Comparison of ENCODE assay signal across 23 cellular contexts in genomic region chr12:38823314-38823713, GRCh38.
DNase-seq lines count a peak whose midpoint lies in the region; ATAC-seq and TF ChIP-seq lines count a peak whose summit lies in the region.
"Had no signal": no experiment of that assay in that cellular context is flagged by ENCODE, and none has a peak within 500 bp of the region (broad histone marks: within the 10 kb centered on the region; RNA-seq: fewer than 3 reads in every experiment).

No MANE protein-coding gene starts in this region.

- TF ChIP-seq CTCF in WTC11 (IDR thresholded peaks at IDR 0.05), result no peak
- no peak for TF ChIP-seq CTCF in dorsolateral prefrontal cortex (IDR thresholded peaks at IDR 0.05 in 54 of 56, conservative IDR thresholded peaks at IDR 0.05 in 2 of 56; ENCODE audit: low read depth in 1 of 56, partially characterized antibody in 56 of 56)
- TF ChIP-seq CTCF in nephron progenitor cell (IDR thresholded peaks at IDR 0.05), result no peak
- no peak for TF ChIP-seq CTCF in coronary artery (IDR thresholded peaks at IDR 0.05)

- ATAC-seq in WTC11, result no peak
- ATAC-seq in HG03520 (IDR thresholded peaks at IDR 0.05; ENCODE audit: unreplicated experiment), result no peak
- ATAC-seq in GM19023 (IDR thresholded peaks at IDR 0.05; ENCODE audit: unreplicated experiment), result no peak

- H3K36me3 Mint-ChIP-seq in WTC11, result no peaks in the 10 kb centered on the region
- peaks cover 15% of the 10 kb centered on the region for H3K36me3 Mint-ChIP-seq in nephron progenitor cell (ENCODE audit: low read depth)

- H3K27ac ChIP-seq in dorsolateral prefrontal cortex (peak overlapping the region in 30 of 59 donors; percentile 0 to 78 (median 32)), coronary artery (no peak overlapping the region)
- H3K27ac ChIP-seq: C4-2B, GM23248, SJSA1 had no signal

- CTCF ChIA-PET in WTC11 (lab: Charles Lee), result no interaction called here

- H3K4me3 Mint-ChIP-seq in WTC11, result no peak overlapping the region
- no peak overlapping the region for H3K4me3 Mint-ChIP-seq in nephron progenitor cell
- H3K4me3 Mint-ChIP-seq: B cell, H9 had no signal

- H3K4me1 Mint-ChIP-seq in WTC11 (0 out of 2 replicates have a peak, but pooled peaks cover 3% of the 10 kb centered on the region), nephron progenitor cell (peaks cover 9% of the 10 kb centered on the region)
- H3K4me1 Mint-ChIP-seq: B cell, H9 had no signal

- H3K27ac Mint-ChIP-seq in WTC11 (peak overlapping the region; percentile 0; the same call in 1 of the 2 replicates), nephron progenitor cell (peak overlapping the region; percentile 79)
- H3K27ac Mint-ChIP-seq: B cell, H9 had no signal

- no peaks in the 10 kb centered on the region for H3K27me3 ChIP-seq in dorsolateral prefrontal cortex
- H3K27me3 ChIP-seq: MG63, SJSA1 had no signal

- DNase-seq in WTC11 (ENCODE audit: low spot score), result no peak
- no peak for DNase-seq in dorsolateral prefrontal cortex
- no peak for DNase-seq in nephron progenitor cell
- no peak for DNase-seq in coronary artery (ENCODE audit: low spot score)
- DNase-seq in T-helper 9 cell, result no peak
- DNase-seq: Calu3, H9, IMR-90, KG1, MG63, NCI-H1105 treated with DMSO at 0.1 percent for 48 hours, NCI-H146, NCI-H2029, NCI-H2227 treated with DMSO at 0.1 percent for 48 hours, NCI-H526 treated with DMSO at 0.1 percent for 48 hours, Right ventricle myocardium superior, RPMI8226 had no signal

- POLR2A ChIA-PET in WTC11 (lab: Charles Lee), result no interaction called here

- intact Hi-C loops in dorsolateral prefrontal cortex (cut with DNase I), result no loop called here

- no peaks in the 10 kb centered on the region for H3K9me3 Mint-ChIP-seq in WTC11
- no peaks in the 10 kb centered on the region for H3K9me3 Mint-ChIP-seq in nephron progenitor cell
- H3K9me3 Mint-ChIP-seq: H9 had no signal

- H3K27me3 Mint-ChIP-seq in WTC11 (ENCODE audit: low read depth) (no peaks in the 10 kb centered on the region), nephron progenitor cell (ENCODE audit: low read depth, poor library complexity) (no peaks in the 10 kb centered on the region)
- H3K27me3 Mint-ChIP-seq: B cell had no signal

- H3K4me3 ChIP-seq in dorsolateral prefrontal cortex, result peak overlapping the region in 29 of 59 donors; percentile 2 to 35 (median 22)
- H3K4me3 ChIP-seq in coronary artery, result no peak overlapping the region
- H3K4me3 ChIP-seq: GM23248, MG63, SJSA1 had no signal

TF ChIP-seq in WTC11, 78 proteins besides CTCF, POLR2A, EP300 and RAD21:
- TF ChIP-seq, protein P1, sequence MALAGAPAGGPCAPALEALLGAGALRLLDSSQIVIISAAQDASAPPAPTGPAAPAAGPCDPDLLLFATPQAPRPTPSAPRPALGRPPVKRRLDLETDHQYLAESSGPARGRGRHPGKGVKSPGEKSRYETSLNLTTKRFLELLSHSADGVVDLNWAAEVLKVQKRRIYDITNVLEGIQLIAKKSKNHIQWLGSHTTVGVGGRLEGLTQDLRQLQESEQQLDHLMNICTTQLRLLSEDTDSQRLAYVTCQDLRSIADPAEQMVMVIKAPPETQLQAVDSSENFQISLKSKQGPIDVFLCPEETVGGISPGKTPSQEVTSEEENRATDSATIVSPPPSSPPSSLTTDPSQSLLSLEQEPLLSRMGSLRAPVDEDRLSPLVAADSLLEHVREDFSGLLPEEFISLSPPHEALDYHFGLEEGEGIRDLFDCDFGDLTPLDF (CRISPR knock-in tag; IDR thresholded peaks at IDR 0.05), result no peak
- TF ChIP-seq, protein P2, sequence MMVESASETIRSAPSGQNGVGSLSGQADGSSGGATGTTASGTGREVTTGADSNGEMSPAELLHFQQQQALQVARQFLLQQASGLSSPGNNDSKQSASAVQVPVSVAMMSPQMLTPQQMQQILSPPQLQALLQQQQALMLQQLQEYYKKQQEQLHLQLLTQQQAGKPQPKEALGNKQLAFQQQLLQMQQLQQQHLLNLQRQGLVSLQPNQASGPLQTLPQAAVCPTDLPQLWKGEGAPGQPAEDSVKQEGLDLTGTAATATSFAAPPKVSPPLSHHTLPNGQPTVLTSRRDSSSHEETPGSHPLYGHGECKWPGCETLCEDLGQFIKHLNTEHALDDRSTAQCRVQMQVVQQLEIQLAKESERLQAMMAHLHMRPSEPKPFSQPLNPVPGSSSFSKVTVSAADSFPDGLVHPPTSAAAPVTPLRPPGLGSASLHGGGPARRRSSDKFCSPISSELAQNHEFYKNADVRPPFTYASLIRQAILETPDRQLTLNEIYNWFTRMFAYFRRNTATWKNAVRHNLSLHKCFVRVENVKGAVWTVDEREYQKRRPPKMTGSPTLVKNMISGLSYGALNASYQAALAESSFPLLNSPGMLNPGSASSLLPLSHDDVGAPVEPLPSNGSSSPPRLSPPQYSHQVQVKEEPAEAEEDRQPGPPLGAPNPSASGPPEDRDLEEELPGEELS (CRISPR knock-in tag; IDR thresholded peaks at IDR 0.05), result no peak
- TF ChIP-seq, protein P3, sequence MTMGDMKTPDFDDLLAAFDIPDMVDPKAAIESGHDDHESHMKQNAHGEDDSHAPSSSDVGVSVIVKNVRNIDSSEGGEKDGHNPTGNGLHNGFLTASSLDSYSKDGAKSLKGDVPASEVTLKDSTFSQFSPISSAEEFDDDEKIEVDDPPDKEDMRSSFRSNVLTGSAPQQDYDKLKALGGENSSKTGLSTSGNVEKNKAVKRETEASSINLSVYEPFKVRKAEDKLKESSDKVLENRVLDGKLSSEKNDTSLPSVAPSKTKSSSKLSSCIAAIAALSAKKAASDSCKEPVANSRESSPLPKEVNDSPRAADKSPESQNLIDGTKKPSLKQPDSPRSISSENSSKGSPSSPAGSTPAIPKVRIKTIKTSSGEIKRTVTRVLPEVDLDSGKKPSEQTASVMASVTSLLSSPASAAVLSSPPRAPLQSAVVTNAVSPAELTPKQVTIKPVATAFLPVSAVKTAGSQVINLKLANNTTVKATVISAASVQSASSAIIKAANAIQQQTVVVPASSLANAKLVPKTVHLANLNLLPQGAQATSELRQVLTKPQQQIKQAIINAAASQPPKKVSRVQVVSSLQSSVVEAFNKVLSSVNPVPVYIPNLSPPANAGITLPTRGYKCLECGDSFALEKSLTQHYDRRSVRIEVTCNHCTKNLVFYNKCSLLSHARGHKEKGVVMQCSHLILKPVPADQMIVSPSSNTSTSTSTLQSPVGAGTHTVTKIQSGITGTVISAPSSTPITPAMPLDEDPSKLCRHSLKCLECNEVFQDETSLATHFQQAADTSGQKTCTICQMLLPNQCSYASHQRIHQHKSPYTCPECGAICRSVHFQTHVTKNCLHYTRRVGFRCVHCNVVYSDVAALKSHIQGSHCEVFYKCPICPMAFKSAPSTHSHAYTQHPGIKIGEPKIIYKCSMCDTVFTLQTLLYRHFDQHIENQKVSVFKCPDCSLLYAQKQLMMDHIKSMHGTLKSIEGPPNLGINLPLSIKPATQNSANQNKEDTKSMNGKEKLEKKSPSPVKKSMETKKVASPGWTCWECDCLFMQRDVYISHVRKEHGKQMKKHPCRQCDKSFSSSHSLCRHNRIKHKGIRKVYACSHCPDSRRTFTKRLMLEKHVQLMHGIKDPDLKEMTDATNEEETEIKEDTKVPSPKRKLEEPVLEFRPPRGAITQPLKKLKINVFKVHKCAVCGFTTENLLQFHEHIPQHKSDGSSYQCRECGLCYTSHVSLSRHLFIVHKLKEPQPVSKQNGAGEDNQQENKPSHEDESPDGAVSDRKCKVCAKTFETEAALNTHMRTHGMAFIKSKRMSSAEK (CRISPR knock-in tag; IDR thresholded peaks at IDR 0.05; ENCODE audit: borderline replicate concordance), result no peak
- TF ChIP-seq MYBL2 (CRISPR knock-in tag; IDR thresholded peaks at IDR 0.05) (no peak), NFE2L1 (CRISPR knock-in tag; IDR thresholded peaks at IDR 0.05) (no peak), KAT7 (CRISPR knock-in tag; IDR thresholded peaks at IDR 0.05; ENCODE audit: borderline replicate concordance) (no peak), ZNF425 (CRISPR knock-in tag; conservative IDR thresholded peaks at IDR 0.05) (no peak), CDX4 (CRISPR knock-in tag; IDR thresholded peaks at IDR 0.05; ENCODE audit: borderline replicate concordance) (no peak), SP1 (CRISPR knock-in tag; conservative IDR thresholded peaks at IDR 0.05) (no peak), NR2C2 (CRISPR knock-in tag; IDR thresholded peaks at IDR 0.05) (no peak), PRRX2 (CRISPR knock-in tag; IDR thresholded peaks at IDR 0.05) (no peak), RORB (CRISPR knock-in tag; IDR thresholded peaks at IDR 0.05) (no peak), TEAD4 (CRISPR knock-in tag; IDR thresholded peaks at IDR 0.05) (no peak)
- TF ChIP-seq, protein P4, sequence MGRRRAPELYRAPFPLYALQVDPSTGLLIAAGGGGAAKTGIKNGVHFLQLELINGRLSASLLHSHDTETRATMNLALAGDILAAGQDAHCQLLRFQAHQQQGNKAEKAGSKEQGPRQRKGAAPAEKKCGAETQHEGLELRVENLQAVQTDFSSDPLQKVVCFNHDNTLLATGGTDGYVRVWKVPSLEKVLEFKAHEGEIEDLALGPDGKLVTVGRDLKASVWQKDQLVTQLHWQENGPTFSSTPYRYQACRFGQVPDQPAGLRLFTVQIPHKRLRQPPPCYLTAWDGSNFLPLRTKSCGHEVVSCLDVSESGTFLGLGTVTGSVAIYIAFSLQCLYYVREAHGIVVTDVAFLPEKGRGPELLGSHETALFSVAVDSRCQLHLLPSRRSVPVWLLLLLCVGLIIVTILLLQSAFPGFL (CRISPR knock-in tag; IDR thresholded peaks at IDR 0.05; ENCODE audit: borderline replicate concordance), result no peak

Comparison
In these comparisons a context has a peak if more than half of its experiments do, and no peak if none do; other contexts are left out.
1. H3K27ac ChIP-seq: peak in dorsolateral prefrontal cortex (30 of 59); none in coronary artery (0 of 2).